Comparison of ENCODE assay signal across 6 cellular contexts in genomic region chr6:115720900-115721299, GRCh38.
"Had no signal": no experiment of that assay in that cellular context is flagged by ENCODE, and none has a peak within 500 bp of the region (broad histone marks: within the 10 kb centered on the region; RNA-seq: fewer than 3 reads in every experiment).

No MANE protein-coding gene starts in this region.

- H3K27ac ChIP-seq: HL-60 had no signal

- DNase-seq: IMR-90, KBM-7, KG1 had no signal

- FAIRE-seq: HTR-8/SVneo, K562 had no signal

- ATAC-seq: K562 had no signal

- H3K4me3 ChIP-seq: K562 had no signal
